ENCODE assay signal across 8 cellular contexts in genomic region chr7:87876759-87877234, GRCh38. TPM values are rescaled to one million over a fixed set of nuclear protein-coding genes. Genes with fewer than 3 reads are reported as not detected.
DNase-seq lines count a peak whose midpoint lies in the region; ATAC-seq and TF ChIP-seq lines count a peak whose summit lies in the region.

No MANE protein-coding gene starts in this region.

- peak overlapping the region; percentile 91 for H3K27ac Mint-ChIP-seq in activated naive CD4-positive, alpha-beta T cell treated with anti-CD3 and anti-CD28 coated beads for 36 hours

- H3K4me1 Mint-ChIP-seq in activated naive CD4-positive, alpha-beta T cell treated with anti-CD3 and anti-CD28 coated beads for 36 hours (ENCODE audit: low read depth) = peaks cover 41% of the 10 kb centered on the region

- peak overlapping the region; percentile 91 for H3K4me3 Mint-ChIP-seq in activated naive CD4-positive, alpha-beta T cell treated with anti-CD3 and anti-CD28 coated beads for 36 hours

- H3K9me3 Mint-ChIP-seq in activated naive CD4-positive, alpha-beta T cell treated with anti-CD3 and anti-CD28 coated beads for 36 hours = peaks cover 8% of the 10 kb centered on the region

- no peak for TF ChIP-seq POLR2A in testis (IDR thresholded peaks at IDR 0.05)

- H3K9me3 ChIP-seq in neuron (ENCODE audit: low read length) (peaks cover 3% of the 10 kb centered on the region), testis (no peaks in the 10 kb centered on the region)

- DNase-seq in GM10266 (ENCODE audit: extremely low spot score) (peak; percentile 42), HT-29 (ENCODE audit: low spot score) (peak; percentile 79), RPMI7951 (ENCODE audit: low read depth) (peak; percentile 63), germinal center (ENCODE audit: low spot score) (peak; percentile 47), testis (peak; percentile 79)
- DNase-seq in activated naive CD4-positive, alpha-beta T cell treated with anti-CD3 and anti-CD28 coated beads for 36 hours = peak; percentile 62

- H3K4me1 ChIP-seq in neuron (ENCODE audit: insufficient read depth, low read length) = peaks cover 24% of the 10 kb centered on the region
- peaks cover 9% of the 10 kb centered on the region for H3K4me1 ChIP-seq in testis

- TF ChIP-seq CTCF in GM10266 (IDR thresholded peaks at IDR 0.05; ENCODE audit: control insufficient read depth, insufficient read depth, low read depth, missing control alignments) = no peak
- no peak for TF ChIP-seq CTCF in testis (IDR thresholded peaks at IDR 0.05)

- H3K27me3 Mint-ChIP-seq in activated naive CD4-positive, alpha-beta T cell treated with anti-CD3 and anti-CD28 coated beads for 36 hours (ENCODE audit: low read depth) = no peaks in the 10 kb centered on the region

- no peak for ATAC-seq in GM18868 (IDR thresholded peaks at IDR 0.05; ENCODE audit: unreplicated experiment)

- H3K27ac ChIP-seq in testis = peak overlapping the region; percentile 91

- peaks cover 46% of the 10 kb centered on the region for H3K36me3 Mint-ChIP-seq in activated naive CD4-positive, alpha-beta T cell treated with anti-CD3 and anti-CD28 coated beads for 36 hours (ENCODE audit: low read depth)

- H2AFZ ChIP-seq in neuron (ENCODE audit: low read depth, low read length) = peak overlapping the region; percentile 96

- H3K27me3 ChIP-seq in neuron (ENCODE audit: insufficient read depth, low read length) (no peaks in the 10 kb centered on the region), testis (no peaks in the 10 kb centered on the region)

- 0% methylated on average over 15 to 31 of the region's 31 CpGs for WGBS in testis, 2 donors

- CTCF ChIA-PET in activated naive CD4-positive, alpha-beta T cell treated with anti-CD3 and anti-CD28 coated beads for 36 hours (lab: Charles Lee) = no interaction called here

- intact Hi-C loops in activated naive CD4-positive, alpha-beta T cell treated with anti-CD3 and anti-CD28 coated beads for 36 hours (cut with micrococcal nuclease) = loop anchor here (1.0 to 10.0 kb wide), 11 partner anchors 18 to 942 kb away; partner anchors contain the start of genes ABCB1, ADAM22, CROT and DMTF1
- intact Hi-C loops in testis (cut with DNase I; ENCODE audit: low total_unique reads) = no loop called here

- H3K36me3 ChIP-seq in neuron (ENCODE audit: insufficient read depth, low read length) (peaks cover 24% of the 10 kb centered on the region), testis (ENCODE audit: low read depth, missing control alignments) (no peaks in the 10 kb centered on the region)

- H3K4me3 ChIP-seq in neuron (ENCODE audit: low read length) (peak overlapping the region; percentile 99), testis (peak overlapping the region; percentile 66 to 77)

RNA-seq across cellular contexts. Expression of gene DBF4, which starts 0.5 kb away (rescaled TPM):
- total RNA-seq in HT-29 (2014; rRNA removed; shearing (Covaris generic)) = 44.5 and 48.2 TPM in 2 replicates
- total RNA-seq in RPMI7951 (2014; rRNA removed; shearing (Covaris generic)) = 96.8 and 109 TPM in 2 replicates
- 10 to 100 TPM; 70.1 to 70.6 TPM for total RNA-seq in activated naive CD4-positive, alpha-beta T cell treated with anti-CD3 and anti-CD28 coated beads for 36 hours
- total RNA-seq in testis = 100 to 1,000 TPM in 1 of 2 donors, 10 to 100 TPM in 1; 72.5 to 106 TPM
- 85.5 TPM for polyA plus RNA-seq in testis (ENCODE audit: insufficient read depth, low read depth, low replicate concordance)

RNA-seq across cellular contexts. Expression of gene SLC25A40, which starts 0.6 kb away (rescaled TPM):
- 5.9 and 14.6 TPM in 2 replicates for total RNA-seq in HT-29 (2014; rRNA removed; shearing (Covaris generic))
- 28.8 and 34.7 TPM in 2 replicates for total RNA-seq in RPMI7951 (2014; rRNA removed; shearing (Covaris generic))
- 10 to 100 TPM; 32.7 to 38.3 TPM for total RNA-seq in activated naive CD4-positive, alpha-beta T cell treated with anti-CD3 and anti-CD28 coated beads for 36 hours
- total RNA-seq in testis = 10 to 100 TPM; 32.0 to 34.0 TPM
- polyA plus RNA-seq in testis (ENCODE audit: insufficient read depth, low read depth, low replicate concordance) = 18.0 TPM

RNA-seq across cellular contexts. Expression of gene ADAM22, which starts 57.3 kb away (rescaled TPM):
- total RNA-seq in HT-29 (2014; rRNA removed; shearing (Covaris generic)) = 10.4 and 12.3 TPM in 2 replicates
- total RNA-seq in RPMI7951 (2014; rRNA removed; shearing (Covaris generic)) = 0.98 and 1.6 TPM in 2 replicates
- 1 to 10 TPM; 1.2 to 1.9 TPM for total RNA-seq in activated naive CD4-positive, alpha-beta T cell treated with anti-CD3 and anti-CD28 coated beads for 36 hours
- total RNA-seq in testis = 1 to 10 TPM; 4.4 TPM
- polyA plus RNA-seq in testis (ENCODE audit: insufficient read depth, low read depth, low replicate concordance) = 2.9 TPM
